ENCODE assay signal across 22 cellular contexts in genomic region chr2:140597836-140598235, GRCh38.
DNase-seq lines count a peak whose midpoint lies in the region; ATAC-seq and TF ChIP-seq lines count a peak whose summit lies in the region.
"Had no signal": no experiment of that assay in that cellular context is flagged by ENCODE, and none has a peak within 500 bp of the region (broad histone marks: within the 10 kb centered on the region; RNA-seq: fewer than 3 reads in every experiment).

No MANE protein-coding gene starts in this region.

- H2BK120ac ChIP-seq in H9 (ENCODE audit: low read depth, low read length, poor library complexity, severe bottlenecking): no peak overlapping the region

- no peaks in the 10 kb centered on the region for H3K79me1 ChIP-seq in H9 (ENCODE audit: insufficient read depth, low read depth, low read length, poor library complexity, severe bottlenecking)

- CTCF ChIA-PET in WTC11 (lab: Charles Lee): interaction anchor here (0.7 to 1.6 kb wide), 2 partner anchors 11 to 266 kb away, joined by 4 to 5 read pairs; no protein-coding TSS in a partner anchor

- no peak overlapping the region for H3K4me3 Mint-ChIP-seq in H9
- H3K4me3 Mint-ChIP-seq in WTC11: no peak overlapping the region
- H3K4me3 Mint-ChIP-seq: T-helper 1 cell treated with Interleukin-12 subunit alpha and Interleukin-12 subunit beta and Interleukin-4 antibody, amounts not matched to agents 30 μg/mL and 1 μg/mL, for 36 hours had no signal

- no peak overlapping the region for H3K14ac ChIP-seq in H9 (ENCODE audit: insufficient read depth, low read length)

- H3K9me3 ChIP-seq in H9 (ENCODE audit: control insufficient read depth, low read depth, low read length): no peaks in the 10 kb centered on the region
- H3K9me3 ChIP-seq: HAP-1 had no signal

- H4K5ac ChIP-seq in H9 (ENCODE audit: insufficient read length, low read depth, low read length): no peak overlapping the region

- no CpG with 5 or more reads among the region's 1 CpG for WGBS in H9 (ENCODE audit: extremely low coverage, insufficient read length, low lambda C conversion rate)

- H3K18ac ChIP-seq in H9 (ENCODE audit: insufficient read length, low read depth, low read length): no peak overlapping the region

- H4K91ac ChIP-seq in H9 (ENCODE audit: insufficient read length, low read depth, low read length): no peak overlapping the region

- H3K27me3 ChIP-seq in H9 (ENCODE audit: insufficient read depth, low read length): no peaks in the 10 kb centered on the region
- no peaks in the 10 kb centered on the region for H3K27me3 ChIP-seq in foreskin keratinocyte

- no peak overlapping the region for H3K27ac ChIP-seq in C4-2B
- H3K27ac ChIP-seq in H9 (ENCODE audit: insufficient read length, low read depth, low read length): no peak overlapping the region
- no peak overlapping the region for H3K27ac ChIP-seq in foreskin keratinocyte
- H3K27ac ChIP-seq: KMS-11 had no signal

- no peaks in the 10 kb centered on the region for H3K79me2 ChIP-seq in H9 (ENCODE audit: insufficient read depth, low read length)

- no peaks in the 10 kb centered on the region for H3K23me2 ChIP-seq in H9 (ENCODE audit: insufficient read length, low read depth, low read length, poor library complexity, severe bottlenecking)

- no peaks in the 10 kb centered on the region for H3K9me3 Mint-ChIP-seq in H9
- H3K9me3 Mint-ChIP-seq in WTC11: no peaks in the 10 kb centered on the region
- H3K9me3 Mint-ChIP-seq: T-helper 1 cell treated with Interleukin-12 subunit alpha and Interleukin-12 subunit beta and Interleukin-4 antibody, amounts not matched to agents 30 μg/mL and 1 μg/mL, for 36 hours had no signal

- no peak overlapping the region for H3K23ac ChIP-seq in H9 (ENCODE audit: insufficient read length, low read depth, low read length)

- H3K36me3 Mint-ChIP-seq in H9 (ENCODE audit: insufficient read depth in 1 of 3, low read depth in 3 of 3) (no peaks in the 10 kb centered on the region), WTC11 (no peaks in the 10 kb centered on the region)

- DNase-seq in H9: peak; percentile 58
- peak; percentile 44 for DNase-seq in WTC11 (ENCODE audit: low spot score)
- peak; percentile 26 for DNase-seq in iPS-NIHi7 (ENCODE audit: extremely low spot score)
- DNase-seq in GDM1 (lab: John Stamatoyannopoulos, UW): no peak
- no peak for DNase-seq in stimulated activated CD4-positive, alpha-beta T cell treated with anti-CD3 and anti-CD28 coated beads, Interleukin-4, amount 100 ng/mL, for 4 hours
- no peak for DNase-seq in foreskin keratinocyte
- DNase-seq in activated CD4-positive, alpha-beta T cell treated with anti-CD3 and anti-CD28 coated beads for 1 hour: no peak
- DNase-seq: 8988T, AML-193, DMS79 treated with DMSO at 0.1 percent for 48 hours, IMR-90, NCI-H1105 treated with DMSO at 0.1 percent for 48 hours, NCI-H2081, NCI-H2171, NCI-H345, NCI-H524, NCI-H82, Right ventricle myocardium superior had no signal

- no peaks in the 10 kb centered on the region for H4K20me1 ChIP-seq in H9 (ENCODE audit: control insufficient read depth, insufficient read depth, insufficient read length)

- no peak overlapping the region for H2BK12ac ChIP-seq in H9 (ENCODE audit: insufficient read length, low read depth, low read length)

- H2AFZ ChIP-seq in H9 (ENCODE audit: low read length): no peak overlapping the region

- no peaks in the 10 kb centered on the region for H3K27me3 Mint-ChIP-seq in H9 (ENCODE audit: low read depth)
- no peaks in the 10 kb centered on the region for H3K27me3 Mint-ChIP-seq in WTC11 (ENCODE audit: low read depth)

- H3K27ac Mint-ChIP-seq in H9: no peak overlapping the region
- no peak overlapping the region for H3K27ac Mint-ChIP-seq in WTC11
- H3K27ac Mint-ChIP-seq: T-helper 1 cell treated with Interleukin-12 subunit alpha and Interleukin-12 subunit beta and Interleukin-4 antibody, amounts not matched to agents 30 μg/mL and 1 μg/mL, for 36 hours had no signal

- H2BK15ac ChIP-seq in H9 (ENCODE audit: low read depth, low read length): no peak overlapping the region

- H3K4me1 ChIP-seq in H9 (ENCODE audit: insufficient read depth, low read length) (no peaks in the 10 kb centered on the region), foreskin keratinocyte (no peaks in the 10 kb centered on the region)

- H3K56ac ChIP-seq in H9 (ENCODE audit: insufficient read length, low read depth, low read length): no peak overlapping the region

- no peak overlapping the region for H2AK5ac ChIP-seq in H9 (ENCODE audit: insufficient read length, low read length)

- no peak overlapping the region for H3K9ac ChIP-seq in H9 (ENCODE audit: extremely low read depth, insufficient read length, low read length)
- H3K9ac ChIP-seq: KMS-11 had no signal

- POLR2A ChIA-PET in WTC11 (lab: Charles Lee): no interaction called here

- ATAC-seq in WTC11 (peak; percentile 91), foreskin keratinocyte (no peak)

- H3K4ac ChIP-seq in H9 (ENCODE audit: low read depth, low read length): no peak overlapping the region

- H4K8ac ChIP-seq in H9 (replicated peaks; ENCODE audit: insufficient read length, low read depth, low read length): no peak overlapping the region

- no peak overlapping the region for H2BK20ac ChIP-seq in H9 (ENCODE audit: low read depth, low read length, poor library complexity, severe bottlenecking)

- H3T11ph ChIP-seq in H9 (ENCODE audit: low read length): no peak overlapping the region

- no peak overlapping the region for H2BK5ac ChIP-seq in H9 (ENCODE audit: insufficient read length, low read length)

- no peak overlapping the region for H3K4me2 ChIP-seq in H9 (ENCODE audit: insufficient read depth, insufficient read length, low read length)
- H3K4me2 ChIP-seq: KMS-11 had no signal

- H3K4me1 Mint-ChIP-seq in H9 (no peaks in the 10 kb centered on the region), WTC11 (no peaks in the 10 kb centered on the region)

- TF ChIP-seq CTCF in C4-2B (conservative IDR thresholded peaks at IDR 0.05) (peak; percentile 10), H9 (conservative IDR thresholded peaks at IDR 0.05) (peak; percentile 62), WTC11 (IDR thresholded peaks at IDR 0.05) (no peak), foreskin keratinocyte (conservative IDR thresholded peaks at IDR 0.05) (no peak)

TF ChIP-seq in WTC11, 78 proteins besides CTCF, POLR2A, EP300 and RAD21 (continues in another document):
- TF ChIP-seq MXD4 (CRISPR knock-in tag; IDR thresholded peaks at IDR 0.05; ENCODE audit: borderline replicate concordance) (no peak), SMAD3 (CRISPR knock-in tag; IDR thresholded peaks at IDR 0.05; ENCODE audit: borderline replicate concordance) (no peak), NFYB (CRISPR knock-in tag; conservative IDR thresholded peaks at IDR 0.05; ENCODE audit: low read depth) (no peak), TEAD1 (CRISPR knock-in tag; IDR thresholded peaks at IDR 0.05) (no peak), TEAD4 (CRISPR knock-in tag; IDR thresholded peaks at IDR 0.05) (no peak)
- TF ChIP-seq, protein P1, sequence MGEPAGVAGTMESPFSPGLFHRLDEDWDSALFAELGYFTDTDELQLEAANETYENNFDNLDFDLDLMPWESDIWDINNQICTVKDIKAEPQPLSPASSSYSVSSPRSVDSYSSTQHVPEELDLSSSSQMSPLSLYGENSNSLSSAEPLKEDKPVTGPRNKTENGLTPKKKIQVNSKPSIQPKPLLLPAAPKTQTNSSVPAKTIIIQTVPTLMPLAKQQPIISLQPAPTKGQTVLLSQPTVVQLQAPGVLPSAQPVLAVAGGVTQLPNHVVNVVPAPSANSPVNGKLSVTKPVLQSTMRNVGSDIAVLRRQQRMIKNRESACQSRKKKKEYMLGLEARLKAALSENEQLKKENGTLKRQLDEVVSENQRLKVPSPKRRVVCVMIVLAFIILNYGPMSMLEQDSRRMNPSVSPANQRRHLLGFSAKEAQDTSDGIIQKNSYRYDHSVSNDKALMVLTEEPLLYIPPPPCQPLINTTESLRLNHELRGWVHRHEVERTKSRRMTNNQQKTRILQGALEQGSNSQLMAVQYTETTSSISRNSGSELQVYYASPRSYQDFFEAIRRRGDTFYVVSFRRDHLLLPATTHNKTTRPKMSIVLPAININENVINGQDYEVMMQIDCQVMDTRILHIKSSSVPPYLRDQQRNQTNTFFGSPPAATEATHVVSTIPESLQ (CRISPR knock-in tag; IDR thresholded peaks at IDR 0.05): no peak
- TF ChIP-seq, protein P2, sequence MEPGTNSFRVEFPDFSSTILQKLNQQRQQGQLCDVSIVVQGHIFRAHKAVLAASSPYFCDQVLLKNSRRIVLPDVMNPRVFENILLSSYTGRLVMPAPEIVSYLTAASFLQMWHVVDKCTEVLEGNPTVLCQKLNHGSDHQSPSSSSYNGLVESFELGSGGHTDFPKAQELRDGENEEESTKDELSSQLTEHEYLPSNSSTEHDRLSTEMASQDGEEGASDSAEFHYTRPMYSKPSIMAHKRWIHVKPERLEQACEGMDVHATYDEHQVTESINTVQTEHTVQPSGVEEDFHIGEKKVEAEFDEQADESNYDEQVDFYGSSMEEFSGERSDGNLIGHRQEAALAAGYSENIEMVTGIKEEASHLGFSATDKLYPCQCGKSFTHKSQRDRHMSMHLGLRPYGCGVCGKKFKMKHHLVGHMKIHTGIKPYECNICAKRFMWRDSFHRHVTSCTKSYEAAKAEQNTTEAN (CRISPR knock-in tag; IDR thresholded peaks at IDR 0.05): no peak
- TF ChIP-seq, protein P3, sequence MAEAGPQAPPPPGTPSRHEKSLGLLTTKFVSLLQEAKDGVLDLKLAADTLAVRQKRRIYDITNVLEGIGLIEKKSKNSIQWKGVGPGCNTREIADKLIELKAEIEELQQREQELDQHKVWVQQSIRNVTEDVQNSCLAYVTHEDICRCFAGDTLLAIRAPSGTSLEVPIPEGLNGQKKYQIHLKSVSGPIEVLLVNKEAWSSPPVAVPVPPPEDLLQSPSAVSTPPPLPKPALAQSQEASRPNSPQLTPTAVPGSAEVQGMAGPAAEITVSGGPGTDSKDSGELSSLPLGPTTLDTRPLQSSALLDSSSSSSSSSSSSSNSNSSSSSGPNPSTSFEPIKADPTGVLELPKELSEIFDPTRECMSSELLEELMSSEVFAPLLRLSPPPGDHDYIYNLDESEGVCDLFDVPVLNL (CRISPR knock-in tag; IDR thresholded peaks at IDR 0.05; ENCODE audit: borderline replicate concordance, low read depth): no peak
- TF ChIP-seq, protein P4, sequence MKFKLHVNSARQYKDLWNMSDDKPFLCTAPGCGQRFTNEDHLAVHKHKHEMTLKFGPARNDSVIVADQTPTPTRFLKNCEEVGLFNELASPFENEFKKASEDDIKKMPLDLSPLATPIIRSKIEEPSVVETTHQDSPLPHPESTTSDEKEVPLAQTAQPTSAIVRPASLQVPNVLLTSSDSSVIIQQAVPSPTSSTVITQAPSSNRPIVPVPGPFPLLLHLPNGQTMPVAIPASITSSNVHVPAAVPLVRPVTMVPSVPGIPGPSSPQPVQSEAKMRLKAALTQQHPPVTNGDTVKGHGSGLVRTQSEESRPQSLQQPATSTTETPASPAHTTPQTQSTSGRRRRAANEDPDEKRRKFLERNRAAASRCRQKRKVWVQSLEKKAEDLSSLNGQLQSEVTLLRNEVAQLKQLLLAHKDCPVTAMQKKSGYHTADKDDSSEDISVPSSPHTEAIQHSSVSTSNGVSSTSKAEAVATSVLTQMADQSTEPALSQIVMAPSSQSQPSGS (CRISPR knock-in tag; IDR thresholded peaks at IDR 0.05; ENCODE audit: borderline replicate concordance, low read depth): no peak

Comparison
In these comparisons a context has a peak if more than half of its experiments do, and no peak if none do; other contexts are left out.
1. CTCF ChIP-seq: peak in C4-2B (single experiment) and H9 (single experiment); none in WTC11 (single experiment) and foreskin keratinocyte (single experiment).
2. DNase-seq: peak in H9 (single experiment), WTC11 (single experiment) and iPS-NIHi7 (single experiment); none in GDM1 (single experiment), stimulated activated CD4-positive, alpha-beta T cell treated with anti-CD3 and anti-CD28 coated beads, Interleukin-4, amount 100 ng/mL, for 4 hours (0 of 2), foreskin keratinocyte (0 of 2) and activated CD4-positive, alpha-beta T cell treated with anti-CD3 and anti-CD28 coated beads for 1 hour (single experiment).